8 cellular contexts compared by ENCODE assay signal in genomic region chr7:112080974-112081373, GRCh38.
A peak's percentile ranks its signal among the peaks of the same experiment; 100 is the strongest.
DNase-seq lines count a peak whose midpoint lies in the region; ATAC-seq and TF ChIP-seq lines count a peak whose summit lies in the region.

No MANE protein-coding gene starts in this region.

- peak; percentile 43 for ATAC-seq in GM21423 (IDR thresholded peaks at IDR 0.05; ENCODE audit: unreplicated experiment)

- DNase-seq in ACHN (peak; percentile 90), NAMALWA (ENCODE audit: low spot score) (peak; percentile 48), germinal center (ENCODE audit: low spot score) (peak; percentile 11), stomach (no peak), NCI-H526 (lab: John Stamatoyannopoulos, UW) (no peak), RKO (ENCODE audit: low spot score) (no peak)
- no peak for DNase-seq in stimulated activated CD4-positive, alpha-beta T cell treated with anti-CD3 and anti-CD28 coated beads, Interleukin-1b, Interleukin-23, amount 100 ng/mL, for 48 hours

- no peaks in the 10 kb centered on the region for H3K27me3 ChIP-seq in stomach

- H3K4me1 ChIP-seq in stomach = peaks cover 0 to 20% (median 9%) of the 10 kb centered on the region in 4 donors

- in situ Hi-C loops in ACHN (cut with HindIII; ENCODE audit: low pct_ligation_motif_present, low pct_unique_long_range_greater_than_20kb, low sequenced_read_pairs) = no loop called here

- H3K9me3 ChIP-seq in stomach = no peaks in the 10 kb centered on the region

- 66 to 84% (median 78%) methylated on average over 8 of the region's 8 CpGs for WGBS in stomach, 5 donors

- no peak for TF ChIP-seq POLR2A in stomach (IDR thresholded peaks at IDR 0.05)

- TF ChIP-seq EP300 in stomach (IDR thresholded peaks at IDR 0.05) = no peak

- no peaks in the 10 kb centered on the region for H3K36me3 ChIP-seq in stomach

- H3K27ac ChIP-seq in stomach = peak overlapping the region in 4 of 5 donors; percentile 42 to 78 (median 60)

- intact Hi-C loops in stomach (cut with DNase I; ENCODE audit: low total_unique reads) = no loop called here

- TF ChIP-seq CTCF in stomach (IDR thresholded peaks at IDR 0.05) = no peak

- no peak overlapping the region for H3K4me3 ChIP-seq in stomach

Comparison
In these comparisons a context has a peak if more than half of its experiments do, and no peak if none do; other contexts are left out.
1. DNase-seq: peak in ACHN (single experiment), NAMALWA (single experiment) and germinal center (single experiment); none in stomach (single experiment), stimulated activated CD4-positive, alpha-beta T cell treated with anti-CD3 and anti-CD28 coated beads, Interleukin-1b, Interleukin-23, amount 100 ng/mL, for 48 hours (single experiment), NCI-H526 (0 of 2) and RKO (single experiment).